11 cellular contexts compared by ENCODE assay signal in the genomic region with DNA sequence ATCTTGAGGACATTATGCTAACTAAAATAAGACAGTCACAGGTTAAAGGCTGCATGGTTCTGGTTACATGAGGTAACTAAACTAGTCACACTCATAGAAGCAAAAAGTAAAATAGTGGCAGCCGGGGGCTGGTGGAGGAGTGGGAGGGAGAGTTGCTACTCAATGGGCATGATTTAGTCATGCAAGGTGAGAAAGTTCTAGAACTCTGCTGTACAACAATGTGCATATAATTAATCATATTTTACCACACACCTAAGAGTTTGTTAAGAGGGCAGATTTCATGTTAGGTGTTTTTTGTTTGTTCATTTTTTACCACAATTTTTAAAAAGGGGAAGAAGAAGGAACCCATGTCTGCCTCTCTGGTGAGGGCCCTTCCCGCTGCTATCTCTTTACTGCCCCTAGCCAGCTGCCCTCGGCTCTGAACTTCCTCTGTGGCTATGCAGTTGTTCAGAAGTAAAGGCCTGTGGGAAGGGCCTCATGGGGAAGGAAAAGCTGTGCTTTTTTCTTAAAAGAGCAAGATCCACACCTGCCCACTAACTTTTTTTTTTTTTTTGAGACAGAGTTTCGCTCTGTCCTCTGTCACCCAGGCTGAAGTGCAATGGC. TPM values are rescaled to one million over a fixed set of nuclear protein-coding genes. Genes with fewer than 3 reads are reported as not detected.
DNase-seq lines count a peak whose midpoint lies in the region; ATAC-seq and TF ChIP-seq lines count a peak whose summit lies in the region.
"Had no signal": no experiment of that assay in that cellular context is flagged by ENCODE, and none has a peak within 500 bp of the region (broad histone marks: within the 10 kb centered on the region; RNA-seq: fewer than 3 reads in every experiment).

No MANE protein-coding gene starts in this region.

- no peaks in the 10 kb centered on the region for H3K36me3 ChIP-seq in thoracic aorta
- no peaks in the 10 kb centered on the region for H3K36me3 ChIP-seq in BE2C

- peak; percentile 75 to 78 for ATAC-seq in activated T-cell treated with anti-CD3 and anti-CD28 coated beads, Interleukin-2, amount 50 U/mL, for 4 hours
- ATAC-seq in thoracic aorta (ENCODE audit: insufficient number of reproducible peaks, low FRiP score, low read depth), result no peak
- no peak for ATAC-seq in HG02970 (IDR thresholded peaks at IDR 0.05; ENCODE audit: low FRiP score, unreplicated experiment)

- H3K4me1 Mint-ChIP-seq in activated T-cell treated with anti-CD3 and anti-CD28 coated beads, Interleukin-2, amount 50 U/mL, for 4 hours (ENCODE audit: low read depth), result peaks cover 16% of the 10 kb centered on the region

- POLR2A ChIA-PET in RWPE1 (lab: Yijun Ruan, JAX; ENCODE audit: low non-redundant PET), result interaction anchor here (0.5 kb wide), 1 partner anchor 76 kb away, joined by 3 read pairs; no protein-coding TSS in a partner anchor

- H3K4me3 Mint-ChIP-seq in activated T-cell treated with anti-CD3 and anti-CD28 coated beads, Interleukin-2, amount 50 U/mL, for 4 hours, result no peak overlapping the region

- DNase-seq in activated T-cell treated with anti-CD3 and anti-CD28 coated beads, Interleukin-2, amount 50 U/mL, for 4 hours, result no peak
- DNase-seq in activated T-cell treated with anti-CD3 and anti-CD28 coated beads for 4 hours, result no peak
- peak; percentile 73 for DNase-seq in SKM-1 (lab: John Stamatoyannopoulos, UW; ENCODE audit: unreplicated experiment)
- DNase-seq in iPS-NIHi11 (ENCODE audit: low spot score), result peak; percentile 5
- DNase-seq in thoracic aorta (ENCODE audit: low spot score), result no peak
- no peak for DNase-seq in RWPE1 (ENCODE audit: low spot score)
- no peak for DNase-seq in BE2C
- DNase-seq: activated CD4-positive, alpha-beta T cell treated with anti-CD3 and anti-CD28 coated beads for 1 hour; NCI-H1105 had no signal

- H3K4me3 ChIP-seq in thoracic aorta (no peak overlapping the region), BE2C (ENCODE audit: low read depth, low read length) (no peak overlapping the region)

- no peaks in the 10 kb centered on the region for H3K9me3 ChIP-seq in thoracic aorta
- no peaks in the 10 kb centered on the region for H3K9me3 ChIP-seq in BE2C

- CTCF ChIA-PET in RWPE1 (lab: Yijun Ruan, JAX), result interaction anchor here (0.7 to 0.8 kb wide), 2 partner anchors 44 to 243 kb away, joined by 4 to 6 read pairs; no protein-coding TSS in a partner anchor

- H3K27ac ChIP-seq in thoracic aorta, result peak overlapping the region; percentile 34 to 67
- no peak overlapping the region for H3K27ac ChIP-seq in RWPE1

- no peaks in the 10 kb centered on the region for H3K27me3 ChIP-seq in thoracic aorta (replicated peaks; ENCODE audit: insufficient read depth)
- peaks cover 42% of the 10 kb centered on the region for H3K27me3 ChIP-seq in BE2C

- H3K4me1 ChIP-seq in thoracic aorta (ENCODE audit: control insufficient read depth in 1 of 2, low read depth in 2 of 2) (no peaks in the 10 kb centered on the region), BE2C (no peaks in the 10 kb centered on the region)

- peaks cover 11% of the 10 kb centered on the region for H3K9me3 Mint-ChIP-seq in activated T-cell treated with anti-CD3 and anti-CD28 coated beads, Interleukin-2, amount 50 U/mL, for 4 hours

- no peaks in the 10 kb centered on the region for H3K36me3 Mint-ChIP-seq in activated T-cell treated with anti-CD3 and anti-CD28 coated beads, Interleukin-2, amount 50 U/mL, for 4 hours (ENCODE audit: insufficient read depth)

- no peak for TF ChIP-seq CTCF in thoracic aorta (IDR thresholded peaks at IDR 0.05)
- TF ChIP-seq CTCF in RWPE1 (conservative IDR thresholded peaks at IDR 0.05; ENCODE audit: low read depth), result no peak
- TF ChIP-seq CTCF in BE2C (IDR thresholded peaks at IDR 0.05; ENCODE audit: low read depth, low read length), result no peak

- peaks cover 41% of the 10 kb centered on the region for H3K27me3 Mint-ChIP-seq in activated T-cell treated with anti-CD3 and anti-CD28 coated beads, Interleukin-2, amount 50 U/mL, for 4 hours (ENCODE audit: low read depth)

RNA-seq across cellular contexts. Expression of a gene that starts 11.2 kb away (rescaled TPM):
- total RNA-seq in activated T-cell treated with anti-CD3 and anti-CD28 coated beads, Interleukin-2, amount 50 U/mL, for 4 hours, result not detected
- total RNA-seq in thoracic aorta, result under 1 TPM; 0.81 to 0.85 TPM
- not detected for polyA plus RNA-seq in BE2C (2012; ENCODE audit: insufficient read depth, insufficient read length, low read depth)
- total RNA-seq: lung microvascular endothelial cell had no signal

RNA-seq across cellular contexts. Expression of a gene that starts 25.9 kb away (rescaled TPM):
- total RNA-seq in activated T-cell treated with anti-CD3 and anti-CD28 coated beads, Interleukin-2, amount 50 U/mL, for 4 hours, result not detected
- 1 to 10 TPM; 2.5 to 4.3 TPM for total RNA-seq in thoracic aorta
- polyA plus RNA-seq in BE2C (2012; ENCODE audit: insufficient read depth, insufficient read length, low read depth), result not detected
- total RNA-seq: lung microvascular endothelial cell had no signal

RNA-seq across cellular contexts. Expression of a gene that starts 47.3 kb away (rescaled TPM):
- not detected for total RNA-seq in activated T-cell treated with anti-CD3 and anti-CD28 coated beads, Interleukin-2, amount 50 U/mL, for 4 hours
- total RNA-seq in thoracic aorta, result not detected
- polyA plus RNA-seq in BE2C (2012; ENCODE audit: insufficient read depth, insufficient read length, low read depth), result not detected
- total RNA-seq: lung microvascular endothelial cell had no signal

RNA-seq across cellular contexts. Expression of a gene that starts 53.6 kb away (rescaled TPM):
- total RNA-seq in activated T-cell treated with anti-CD3 and anti-CD28 coated beads, Interleukin-2, amount 50 U/mL, for 4 hours, result 1 to 10 TPM; 1.3 to 2.6 (median 2.1) TPM
- total RNA-seq in thoracic aorta, result 1 to 10 TPM; 7.7 to 8.0 TPM
- not detected for polyA plus RNA-seq in BE2C (2012; ENCODE audit: insufficient read depth, insufficient read length, low read depth)
- total RNA-seq: lung microvascular endothelial cell had no signal

Comparison
In these comparisons a context has a peak if more than half of its experiments do, and no peak if none do; other contexts are left out.
1. ATAC-seq: peak in activated T-cell treated with anti-CD3 and anti-CD28 coated beads, Interleukin-2, amount 50 U/mL, for 4 hours (2 of 2); none in thoracic aorta (single experiment) and HG02970 (single experiment).
2. DNase-seq: peak in SKM-1 (single experiment) and iPS-NIHi11 (single experiment); none in activated T-cell treated with anti-CD3 and anti-CD28 coated beads, Interleukin-2, amount 50 U/mL, for 4 hours (single experiment), activated T-cell treated with anti-CD3 and anti-CD28 coated beads for 4 hours (single experiment), thoracic aorta (single experiment), RWPE1 (single experiment) and BE2C (single experiment).